Comparison of ENCODE assay signal across 8 cellular contexts in the genomic region with DNA sequence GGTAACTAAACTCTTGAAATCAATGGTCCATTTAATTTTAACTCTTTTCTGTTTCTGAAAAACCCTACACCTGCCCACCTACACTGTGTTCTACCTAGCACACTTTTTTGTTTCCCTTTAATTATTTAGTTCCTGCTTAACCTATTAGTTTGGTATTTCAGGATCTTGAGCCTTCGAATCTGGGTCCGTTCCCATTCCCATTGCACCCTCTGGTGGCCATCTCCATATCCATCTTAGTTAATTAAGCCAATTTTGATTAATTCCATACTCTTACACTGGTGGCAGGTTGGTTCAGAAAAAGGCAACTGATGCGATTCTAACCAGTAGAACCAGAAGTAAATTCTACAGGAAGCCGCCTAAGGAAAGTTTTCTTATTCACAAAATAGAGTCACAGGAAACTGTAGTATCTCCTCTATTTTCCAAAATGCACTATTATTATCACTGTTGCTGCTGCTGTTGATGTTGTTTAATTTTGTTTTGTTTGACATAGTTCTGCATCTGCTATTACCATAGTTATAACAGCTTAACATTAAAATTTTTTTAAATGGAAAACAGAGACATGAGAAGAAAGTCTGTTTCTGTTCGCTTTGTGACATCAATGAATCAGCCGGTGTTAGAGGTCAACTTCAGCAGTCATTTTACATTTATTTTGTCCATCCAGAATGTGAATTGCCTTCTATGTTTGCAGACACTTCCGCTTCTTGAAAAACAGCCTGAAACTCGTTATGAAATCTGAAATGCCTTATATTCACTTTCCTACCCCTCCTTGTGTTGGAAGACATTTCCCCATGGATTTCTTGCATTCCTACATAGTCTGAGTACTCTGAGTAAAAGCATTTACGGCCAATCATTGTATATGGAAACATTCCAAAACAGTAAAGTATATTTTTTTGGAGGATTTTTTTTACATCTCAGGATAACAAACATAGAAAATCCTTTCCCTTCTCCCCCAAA.
DNase-seq lines count a peak whose midpoint lies in the region; ATAC-seq, FAIRE-seq and TF ChIP-seq lines count a peak whose summit lies in the region.

No MANE protein-coding gene starts in this region.

- no peaks in the 10 kb centered on the region for H3K79me2 ChIP-seq in astrocyte (ENCODE audit: insufficient read depth, low read length)
- H3K79me2 ChIP-seq in keratinocyte (ENCODE audit: control insufficient read depth, insufficient read depth, low read length) = no peaks in the 10 kb centered on the region

- FAIRE-seq in astrocyte (lab: Jason Lieb, UNC) (no peak), keratinocyte (lab: Jason Lieb, UNC) (no peak)

- intact Hi-C loops in activated CD8-positive, alpha-beta T cell treated with anti-CD3 and anti-CD28 coated beads for 36 hours (cut with micrococcal nuclease) = no loop called here

- H3K9me3 ChIP-seq in astrocyte (ENCODE audit: insufficient read depth, low read depth, low read length) (no peaks in the 10 kb centered on the region), keratinocyte (ENCODE audit: control insufficient read depth, low read depth, low read length) (no peaks in the 10 kb centered on the region)
- no peaks in the 10 kb centered on the region for H3K9me3 ChIP-seq in effector memory CD4-positive, alpha-beta T cell (ENCODE audit: control insufficient read depth, low read length)

- dilution Hi-C loops in keratinocyte (cut with MboI; ENCODE audit: extremely low pct_ligation_motif_present, low sequenced_read_pairs) = no loop called here

- H3K27me3 Mint-ChIP-seq in activated CD8-positive, alpha-beta T cell treated with anti-CD3 and anti-CD28 coated beads for 36 hours = no peaks in the 10 kb centered on the region
- no peaks in the 10 kb centered on the region for H3K27me3 Mint-ChIP-seq in activated CD8-positive, alpha-beta T cell treated with anti-CD3 and anti-CD28 coated beads, Interleukin-2, amount 10 ng/mL, durations not matched to agents 7 days and 5 days (ENCODE audit: low read depth)
- no peaks in the 10 kb centered on the region for H3K27me3 Mint-ChIP-seq in astrocyte (ENCODE audit: low read depth, unreplicated experiment)

- TF ChIP-seq CTCF in activated CD8-positive, alpha-beta T cell treated with anti-CD3 and anti-CD28 coated beads for 36 hours (IDR thresholded peaks at IDR 0.05) = peak; percentile 36
- TF ChIP-seq CTCF in astrocyte (IDR thresholded peaks at IDR 0.05; ENCODE audit: insufficient read depth, low read depth, low read length) (peak; percentile 72), keratinocyte (optimal IDR thresholded peaks at IDR 0.05 in 1 of 3, IDR thresholded peaks at IDR 0.05 in 1 of 3, conservative IDR thresholded peaks at IDR 0.05 in 1 of 3; ENCODE audit: extremely low read depth in 1 of 3, insufficient read depth in 2 of 3, low read length in 3 of 3) (peak; percentile 31 to 53 (median 39))

- no peaks in the 10 kb centered on the region for H3K36me3 Mint-ChIP-seq in activated CD8-positive, alpha-beta T cell treated with anti-CD3 and anti-CD28 coated beads for 36 hours (ENCODE audit: low read depth)
- no peaks in the 10 kb centered on the region for H3K36me3 Mint-ChIP-seq in activated CD8-positive, alpha-beta T cell treated with anti-CD3 and anti-CD28 coated beads, Interleukin-2, amount 10 ng/mL, durations not matched to agents 7 days and 5 days (ENCODE audit: low read depth)
- no peaks in the 10 kb centered on the region for H3K36me3 Mint-ChIP-seq in astrocyte (ENCODE audit: low read depth, unreplicated experiment)

- H3K27me3 ChIP-seq in astrocyte (ENCODE audit: insufficient read depth, low read length) (no peaks in the 10 kb centered on the region), keratinocyte (ENCODE audit: control insufficient read depth, extremely low read depth, insufficient read depth, low read length) (no peaks in the 10 kb centered on the region)
- no peaks in the 10 kb centered on the region for H3K27me3 ChIP-seq in effector memory CD4-positive, alpha-beta T cell (replicated peaks; ENCODE audit: control insufficient read depth, insufficient read depth, low read length, poor library complexity, severe bottlenecking)

- no peak overlapping the region for H3K27ac Mint-ChIP-seq in activated CD8-positive, alpha-beta T cell treated with anti-CD3 and anti-CD28 coated beads for 36 hours
- H3K27ac Mint-ChIP-seq in activated CD8-positive, alpha-beta T cell treated with anti-CD3 and anti-CD28 coated beads, Interleukin-2, amount 10 ng/mL, durations not matched to agents 7 days and 5 days = no peak overlapping the region
- H3K27ac Mint-ChIP-seq in astrocyte (ENCODE audit: unreplicated experiment) = no peak overlapping the region

- H3K4me3 Mint-ChIP-seq in activated CD8-positive, alpha-beta T cell treated with anti-CD3 and anti-CD28 coated beads for 36 hours = no peak overlapping the region
- H3K4me3 Mint-ChIP-seq in activated CD8-positive, alpha-beta T cell treated with anti-CD3 and anti-CD28 coated beads, Interleukin-2, amount 10 ng/mL, durations not matched to agents 7 days and 5 days = no peak overlapping the region
- H3K4me3 Mint-ChIP-seq in astrocyte (ENCODE audit: unreplicated experiment) = no peak overlapping the region

- H3K36me3 ChIP-seq in astrocyte (ENCODE audit: insufficient read depth, low read length) = no peaks in the 10 kb centered on the region
- no peaks in the 10 kb centered on the region for H3K36me3 ChIP-seq in keratinocyte (ENCODE audit: control insufficient read depth in 2 of 2, extremely low read depth in 1 of 2, insufficient read depth in 2 of 2, low read length in 2 of 2)
- H3K36me3 ChIP-seq in effector memory CD4-positive, alpha-beta T cell (ENCODE audit: control insufficient read depth, insufficient read depth, low read length) = no peaks in the 10 kb centered on the region

- CTCF ChIA-PET in activated CD8-positive, alpha-beta T cell treated with anti-CD3 and anti-CD28 coated beads for 36 hours (lab: Charles Lee) = no interaction called here
- CTCF ChIA-PET in activated CD8-positive, alpha-beta T cell treated with anti-CD3 and anti-CD28 coated beads, Interleukin-2, amount 10 ng/mL, durations not matched to agents 7 days and 5 days (lab: Charles Lee) = no interaction called here

- H2AFZ ChIP-seq in astrocyte (ENCODE audit: low read depth, low read length) (no peak overlapping the region), keratinocyte (ENCODE audit: control insufficient read depth, low read length) (no peak overlapping the region)

- H3K4me1 Mint-ChIP-seq in activated CD8-positive, alpha-beta T cell treated with anti-CD3 and anti-CD28 coated beads for 36 hours (ENCODE audit: low read depth) = no peaks in the 10 kb centered on the region
- no peaks in the 10 kb centered on the region for H3K4me1 Mint-ChIP-seq in activated CD8-positive, alpha-beta T cell treated with anti-CD3 and anti-CD28 coated beads, Interleukin-2, amount 10 ng/mL, durations not matched to agents 7 days and 5 days (ENCODE audit: low read depth)
- H3K4me1 Mint-ChIP-seq in astrocyte (ENCODE audit: low read depth, unreplicated experiment) = peaks cover 4% of the 10 kb centered on the region

- no peaks in the 10 kb centered on the region for H3K4me1 ChIP-seq in astrocyte (ENCODE audit: insufficient read depth, low read length)
- H3K4me1 ChIP-seq in keratinocyte (ENCODE audit: control insufficient read depth, extremely low read depth, insufficient read depth, low read length) = no peaks in the 10 kb centered on the region
- H3K4me1 ChIP-seq in effector memory CD4-positive, alpha-beta T cell (ENCODE audit: control insufficient read depth, insufficient read depth, low read length, poor library complexity, severe bottlenecking) = no peaks in the 10 kb centered on the region

- H3K4me3 ChIP-seq in astrocyte (ENCODE audit: insufficient read depth, low read depth, low read length) (no peak overlapping the region), keratinocyte (ENCODE audit: control insufficient read depth in 2 of 3, extremely low read depth in 1 of 3, insufficient read depth in 2 of 3, low read depth in 1 of 3, low read length in 3 of 3) (no peak overlapping the region)
- no peak overlapping the region for H3K4me3 ChIP-seq in effector memory CD4-positive, alpha-beta T cell (ENCODE audit: insufficient read depth, low read depth, low read length, poor library complexity, severe bottlenecking)

- no peaks in the 10 kb centered on the region for H3K9me1 ChIP-seq in keratinocyte (ENCODE audit: control insufficient read depth, extremely low read depth, insufficient read depth, low read length)

- POLR2A ChIA-PET in activated CD8-positive, alpha-beta T cell treated with anti-CD3 and anti-CD28 coated beads for 36 hours (lab: Charles Lee) = no interaction called here
- POLR2A ChIA-PET in activated CD8-positive, alpha-beta T cell treated with anti-CD3 and anti-CD28 coated beads, Interleukin-2, amount 10 ng/mL, durations not matched to agents 7 days and 5 days (lab: Charles Lee) = no interaction called here

- H4K20me1 ChIP-seq in astrocyte (ENCODE audit: insufficient read depth, low read length) = no peaks in the 10 kb centered on the region
- no peaks in the 10 kb centered on the region for H4K20me1 ChIP-seq in keratinocyte (ENCODE audit: control insufficient read depth, extremely low read depth, insufficient read depth, low read length)

- H3K9ac ChIP-seq in astrocyte (ENCODE audit: low read length) (no peak overlapping the region), keratinocyte (ENCODE audit: control insufficient read depth, extremely low read depth, insufficient read depth, low read length) (no peak overlapping the region)

- no peak overlapping the region for H3K4me2 ChIP-seq in astrocyte (ENCODE audit: low read length)
- no peak overlapping the region for H3K4me2 ChIP-seq in keratinocyte (ENCODE audit: control insufficient read depth, extremely low read depth, insufficient read depth, low read depth, low read length)

- H3K27ac ChIP-seq in astrocyte (ENCODE audit: low read depth, low read length) (no peak overlapping the region), keratinocyte (ENCODE audit: control insufficient read depth, insufficient read depth, low read length) (no peak overlapping the region)
- no peak overlapping the region for H3K27ac ChIP-seq in effector memory CD4-positive, alpha-beta T cell (ENCODE audit: insufficient read depth, low read length, poor library complexity, severe bottlenecking)

- ATAC-seq in activated CD8-positive, alpha-beta T cell treated with anti-CD3 and anti-CD28 coated beads for 36 hours = no peak
- no peak for ATAC-seq in activated CD8-positive, alpha-beta T cell treated with anti-CD3 and anti-CD28 coated beads, Interleukin-2, amount 10 ng/mL, durations not matched to agents 7 days and 5 days
- ATAC-seq in HG03439 (IDR thresholded peaks at IDR 0.05; ENCODE audit: unreplicated experiment) = no peak

- peaks cover 2% of the 10 kb centered on the region for H3K9me3 Mint-ChIP-seq in activated CD8-positive, alpha-beta T cell treated with anti-CD3 and anti-CD28 coated beads for 36 hours
- H3K9me3 Mint-ChIP-seq in activated CD8-positive, alpha-beta T cell treated with anti-CD3 and anti-CD28 coated beads, Interleukin-2, amount 10 ng/mL, durations not matched to agents 7 days and 5 days (ENCODE audit: insufficient read depth) = peaks cover 3% of the 10 kb centered on the region
- no peaks in the 10 kb centered on the region for H3K9me3 Mint-ChIP-seq in astrocyte (ENCODE audit: unreplicated experiment)

- DNase-seq in activated CD8-positive, alpha-beta T cell treated with anti-CD3 and anti-CD28 coated beads for 36 hours = peak; percentile 32
- no peak for DNase-seq in activated CD8-positive, alpha-beta T cell treated with anti-CD3 and anti-CD28 coated beads, Interleukin-2, amount 10 ng/mL, durations not matched to agents 7 days and 5 days
- DNase-seq in NCI-H2029 (lab: John Stamatoyannopoulos, UW) (peak; percentile 52), astrocyte (ENCODE audit: low read depth) (no peak), keratinocyte (ENCODE audit: low read depth, low spot score) (no peak), AG08396 (ENCODE audit: low spot score) (no peak)
- no peak for DNase-seq in effector memory CD4-positive, alpha-beta T cell

Comparison
In these comparisons a context has a peak if more than half of its experiments do, and no peak if none do; other contexts are left out.
1. DNase-seq: peak in activated CD8-positive, alpha-beta T cell treated with anti-CD3 and anti-CD28 coated beads for 36 hours (single experiment) and NCI-H2029 (single experiment); none in activated CD8-positive, alpha-beta T cell treated with anti-CD3 and anti-CD28 coated beads, Interleukin-2, amount 10 ng/mL, durations not matched to agents 7 days and 5 days (single experiment), astrocyte (single experiment), keratinocyte (single experiment), effector memory CD4-positive, alpha-beta T cell (0 of 3) and AG08396 (single experiment).
2. Peak in every context shown above with its lines, with median percentiles within 50 percentile points of each other: CTCF ChIP-seq.